ENCODE assay signal across 19 cellular contexts in the genomic region with DNA sequence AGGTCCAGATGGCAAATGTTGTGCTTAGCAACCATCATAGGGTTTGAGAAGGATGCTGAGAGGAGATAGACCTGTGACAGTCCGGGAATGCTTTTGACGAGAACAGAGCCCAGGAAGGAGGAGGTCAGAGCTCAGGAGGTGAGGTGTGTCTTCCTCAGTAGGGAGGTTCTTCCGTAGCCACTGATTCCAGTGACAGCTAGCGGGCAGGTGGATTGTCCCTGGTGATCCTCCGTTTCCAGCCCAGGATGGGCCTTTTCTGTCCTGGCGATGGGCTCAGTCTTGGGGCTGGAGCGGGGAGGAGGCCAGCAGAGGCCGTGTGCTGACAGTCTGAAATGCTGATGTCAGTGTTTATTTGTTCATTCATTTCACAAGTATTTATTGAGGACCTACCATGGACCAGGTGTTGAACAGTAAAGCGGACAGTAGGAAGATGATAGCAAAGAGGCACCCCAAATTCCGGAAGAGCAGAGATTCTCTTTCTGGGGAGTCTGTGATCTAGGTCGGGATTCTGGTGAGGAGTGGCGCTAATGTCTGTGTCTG. TPM values are rescaled to one million over a fixed set of nuclear protein-coding genes. Genes with fewer than 3 reads are reported as not detected.
DNase-seq lines count a peak whose midpoint lies in the region; ATAC-seq and TF ChIP-seq lines count a peak whose summit lies in the region.
"Had no signal": no experiment of that assay in that cellular context is flagged by ENCODE, and none has a peak within 500 bp of the region (broad histone marks: within the 10 kb centered on the region; RNA-seq: fewer than 3 reads in every experiment).

No MANE protein-coding gene starts in this region.

- H3K27ac ChIP-seq in IMR-90 (ENCODE audit: insufficient read depth, low read length) = no peak overlapping the region
- H3K27ac ChIP-seq: HL-60 had no signal

- no peaks in the 10 kb centered on the region; the same call in 1 of the 2 replicates for H4K20me1 ChIP-seq in IMR-90 (ENCODE audit: insufficient read depth, low read length)

- no peak overlapping the region for H2BK120ac ChIP-seq in IMR-90 (ENCODE audit: low read depth, low read length)

- no peak overlapping the region for H4K91ac ChIP-seq in IMR-90 (ENCODE audit: insufficient read depth, low read depth, low read length)

- WGBS in IMR-90 (ENCODE audit: extremely low coverage in 2 of 2, insufficient read length in 1 of 2), 2 experiments = 94% methylated on average over 5 of the region's 12 CpGs; no CpG with 5 or more reads in 1 of the 2 experiments

- no peaks in the 10 kb centered on the region for H3K9me3 ChIP-seq in IMR-90 (ENCODE audit: control insufficient read depth, insufficient read depth, low read length)
- H3K9me3 ChIP-seq: BE2C, Caco-2 had no signal

- H3K9me1 ChIP-seq in IMR-90 (ENCODE audit: insufficient read depth, low read length) = peaks cover under 1% of the 10 kb centered on the region; the same call in 1 of the 2 replicates

- in situ Hi-C loops in IMR-90 (cut with MboI; ENCODE audit: low sequenced_read_pairs) = no loop called here

- peaks cover 13% of the 10 kb centered on the region; the same call in 1 of the 2 replicates for H3K36me3 ChIP-seq in IMR-90 (ENCODE audit: control insufficient read depth, insufficient read depth, low read length)
- H3K36me3 ChIP-seq: BE2C had no signal

- H2BK20ac ChIP-seq in IMR-90 (ENCODE audit: low read depth, low read length) = no peak overlapping the region

- TF ChIP-seq CTCF in IMR-90 (conservative IDR thresholded peaks at IDR 0.05; ENCODE audit: low read depth, low read length) = no peak

- CTCF ChIA-PET in IMR-90 (lab: Yijun Ruan, JAX) = no interaction called here

- H3K4me3 ChIP-seq in IMR-90 (ENCODE audit: insufficient read depth, low read depth, low read length) = no peak overlapping the region
- H3K4me3 ChIP-seq: GM23338 had no signal

- no peaks in the 10 kb centered on the region for H3K27me3 ChIP-seq in IMR-90 (ENCODE audit: control insufficient read depth, insufficient read depth, low read length)
- H3K27me3 ChIP-seq: BE2C had no signal

- H3K4me1 Mint-ChIP-seq in stimulated activated naive CD8-positive, alpha-beta T cell treated with anti-CD3 and anti-CD28 coated beads, Interleukin-15, amount 100 ng/mL, for 72 hours = peaks cover 19% of the 10 kb centered on the region

- BruUV-seq in IMR-90 (replicated peaks; lab: Mats Ljungman, UMichigan) = no TSS peak

- H3K4me2 ChIP-seq in IMR-90 (ENCODE audit: low read depth, low read length) = no peak overlapping the region
- H3K4me2 ChIP-seq: GM23338 had no signal

- H3K79me1 ChIP-seq in IMR-90 (ENCODE audit: low read depth in 1 of 2, low read length in 2 of 2) = peaks cover 0 to 9% of the 10 kb centered on the region in 2 experiments; a peak in 1 of 4 replicates

- no peak overlapping the region; the same call in 1 of the 2 replicates for H3K23ac ChIP-seq in IMR-90 (ENCODE audit: low read depth, low read length)

- no peaks in the 10 kb centered on the region for H3K4me1 ChIP-seq in IMR-90 (ENCODE audit: control insufficient read depth, insufficient read depth, low read length)
- H3K4me1 ChIP-seq: BE2C had no signal

- no peak overlapping the region for H3K9ac ChIP-seq in IMR-90 (ENCODE audit: low read depth, low read length)

- H3K4ac ChIP-seq in IMR-90 (ENCODE audit: low read depth, low read length) = no peak overlapping the region

- H3K27me3 Mint-ChIP-seq in stimulated activated naive CD8-positive, alpha-beta T cell treated with anti-CD3 and anti-CD28 coated beads, Interleukin-15, amount 100 ng/mL, for 72 hours = no peaks in the 10 kb centered on the region
- H3K27me3 Mint-ChIP-seq: CD4-positive, alpha-beta T cell had no signal

- ATAC-seq in stimulated activated naive CD8-positive, alpha-beta T cell treated with anti-CD3 and anti-CD28 coated beads, Interleukin-15, Interleukin-2, amounts not matched to agents 100 U/mL and 50 U/mL, for 24 hours = peak; percentile 16
- no peak for ATAC-seq in stimulated activated naive CD8-positive, alpha-beta T cell treated with anti-CD3 and anti-CD28 coated beads, Interleukin-15, amount 100 ng/mL, for 72 hours
- ATAC-seq in IMR-90 (ENCODE audit: low read depth) = no peak; the same call in 1 of the 2 replicates
- no peak for ATAC-seq in esophagus mucosa
- ATAC-seq: GM23338, HCT116 had no signal

- TF ChIP-seq POLR2A in IMR-90 (IDR thresholded peaks at IDR 0.05; ENCODE audit: low read depth, low read length) = no peak

- intact Hi-C loops in IMR-90 (cut with micrococcal nuclease) = no loop called here

- dilution Hi-C loops in IMR-90 (cut with HindIII; ENCODE audit: low sequenced_read_pairs, unreplicated experiment) = no loop called here

- no peak overlapping the region for H3K14ac ChIP-seq in IMR-90 (replicated peaks; ENCODE audit: low read depth, low read length)

- no peak overlapping the region for H4K8ac ChIP-seq in IMR-90 (ENCODE audit: low read depth in 2 of 2, low read length in 2 of 2)

- H3K18ac ChIP-seq in IMR-90 (ENCODE audit: low read depth, low read length) = no peak overlapping the region

- peak overlapping the region; percentile 55 for H2AK9ac ChIP-seq in IMR-90 (replicated peaks; ENCODE audit: low read depth, low read length, poor library complexity)

- no peak overlapping the region for H2AK5ac ChIP-seq in IMR-90 (ENCODE audit: low read depth, low read length)

- no peak overlapping the region for H3K27ac Mint-ChIP-seq in stimulated activated naive CD8-positive, alpha-beta T cell treated with anti-CD3 and anti-CD28 coated beads, Interleukin-15, amount 100 ng/mL, for 72 hours
- H3K27ac Mint-ChIP-seq: CD4-positive, alpha-beta T cell; GM23338; HFFc6 had no signal

- DNase-seq in stimulated activated naive CD8-positive, alpha-beta T cell treated with anti-CD3 and anti-CD28 coated beads, Interleukin-15, Interleukin-2, amounts not matched to agents 100 U/mL and 50 U/mL, for 24 hours = no peak
- DNase-seq in stimulated activated naive CD8-positive, alpha-beta T cell treated with anti-CD3 and anti-CD28 coated beads, Interleukin-15, amount 100 ng/mL, for 72 hours = no peak
- no peak for DNase-seq in IMR-90
- peak; percentile 60 for DNase-seq in cerebellar cortex (ENCODE audit: low spot score)
- DNase-seq in cortex of kidney (lab: John Stamatoyannopoulos, UW) = no peak
- no peak for DNase-seq in activated effector memory CD4-positive, alpha-beta T cell treated with Interleukin-2 at 50 U/mL for 16 hours
- DNase-seq: ACHN; BE2C; Caco-2; CD4-positive, alpha-beta T cell; GDM1; HFFc6 had no signal

- POLR2A ChIA-PET in IMR-90 (lab: Charles Lee; ENCODE audit: unreplicated experiment) = no interaction called here

- H2BK5ac ChIP-seq in IMR-90 (ENCODE audit: low read depth, low read length, poor library complexity, severe bottlenecking) = no peak overlapping the region

- no peak overlapping the region for H4K5ac ChIP-seq in IMR-90 (ENCODE audit: low read depth, low read length)

- H3K9me3 Mint-ChIP-seq in stimulated activated naive CD8-positive, alpha-beta T cell treated with anti-CD3 and anti-CD28 coated beads, Interleukin-15, amount 100 ng/mL, for 72 hours = no peaks in the 10 kb centered on the region
- H3K9me3 Mint-ChIP-seq: CD4-positive, alpha-beta T cell; GM23338; HFFc6; IgD-negative memory B cell had no signal

- H3K4me3 Mint-ChIP-seq in stimulated activated naive CD8-positive, alpha-beta T cell treated with anti-CD3 and anti-CD28 coated beads, Interleukin-15, amount 100 ng/mL, for 72 hours = no peak overlapping the region
- H3K4me3 Mint-ChIP-seq: CD4-positive, alpha-beta T cell; GM23338; HFFc6; IgD-negative memory B cell had no signal

- H3K56ac ChIP-seq in IMR-90 (ENCODE audit: extremely low read depth, insufficient read depth, low read length) = no peak overlapping the region

- H2AFZ ChIP-seq in IMR-90 (replicated peaks; ENCODE audit: low read length, poor library complexity) = no peak overlapping the region
- H2AFZ ChIP-seq: GM23338 had no signal

- no peak for TF ChIP-seq RAD21 in IMR-90 (IDR thresholded peaks at IDR 0.05; ENCODE audit: low read length)

- H2BK15ac ChIP-seq in IMR-90 (ENCODE audit: low read depth, low read length) = no peak overlapping the region

TF ChIP-seq in IMR-90, 13 proteins besides CTCF, POLR2A, EP300 and RAD21:
- peak; percentile 32; the same call in 1 of the 2 replicates for TF ChIP-seq MAFK (IDR thresholded peaks at IDR 0.05; ENCODE audit: low read depth, low read length)
- TF ChIP-seq, protein P1, sequence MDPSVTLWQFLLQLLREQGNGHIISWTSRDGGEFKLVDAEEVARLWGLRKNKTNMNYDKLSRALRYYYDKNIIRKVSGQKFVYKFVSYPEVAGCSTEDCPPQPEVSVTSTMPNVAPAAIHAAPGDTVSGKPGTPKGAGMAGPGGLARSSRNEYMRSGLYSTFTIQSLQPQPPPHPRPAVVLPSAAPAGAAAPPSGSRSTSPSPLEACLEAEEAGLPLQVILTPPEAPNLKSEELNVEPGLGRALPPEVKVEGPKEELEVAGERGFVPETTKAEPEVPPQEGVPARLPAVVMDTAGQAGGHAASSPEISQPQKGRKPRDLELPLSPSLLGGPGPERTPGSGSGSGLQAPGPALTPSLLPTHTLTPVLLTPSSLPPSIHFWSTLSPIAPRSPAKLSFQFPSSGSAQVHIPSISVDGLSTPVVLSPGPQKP (IDR thresholded peaks at IDR 0.05; ENCODE audit: borderline replicate concordance, low read depth, low read length) = no peak

RNA-seq across cellular contexts. Expression of a gene that starts 38.8 kb away (rescaled TPM):
- total RNA-seq in IMR-90 (2012; rRNA removed) (9.5 and 10.3 TPM in 2 replicates), esophagus mucosa (8.1 TPM)
- 9.5 and 11.4 TPM in 2 replicates for polyA plus RNA-seq in IMR-90 (2012; rRNA removed)
- polyA plus RNA-seq in IMR-90 (2012; cell fraction: cytosol; rRNA removed) = 5.7 and 7.2 TPM in 2 replicates
- polyA plus RNA-seq in IMR-90 (2012; cell fraction: nucleus; rRNA removed; ENCODE audit: low replicate concordance) = 10.8 and 15.5 TPM in 2 replicates

RNA-seq across cellular contexts. Expression of a gene that starts 45.9 kb away (rescaled TPM):
- total RNA-seq in IMR-90 (2012; rRNA removed) (0.18 TPM in 1 of 2 replicates, not detected in the other), esophagus mucosa (not detected)
- polyA plus RNA-seq in IMR-90 (2012; rRNA removed) = 0.16 and 0.24 TPM in 2 replicates
- polyA plus RNA-seq in IMR-90 (2012; cell fraction: cytosol; rRNA removed) = not detected in 2 replicates
- polyA plus RNA-seq in IMR-90 (2012; cell fraction: nucleus; rRNA removed; ENCODE audit: low replicate concordance) = 2.0 and 3.7 TPM in 2 replicates
- total RNA-seq: A172; Caco-2; CD4-positive, alpha-beta T cell; GM23338; HFFc6; HT1080 had no signal
- polyA plus RNA-seq: GM23338, IgD-negative memory B cell had no signal

RNA-seq across cellular contexts. Expression of a gene that starts 55.1 kb away (rescaled TPM):
- total RNA-seq in IMR-90 (2012; rRNA removed) = 80.1 and 81.1 TPM in 2 replicates
- polyA plus RNA-seq in IMR-90 (2012; rRNA removed) = 97.1 and 104 TPM in 2 replicates
- polyA plus RNA-seq in IMR-90 (2012; cell fraction: cytosol; rRNA removed) = 86.7 and 88.8 TPM in 2 replicates
- 63.2 and 114 TPM in 2 replicates for polyA plus RNA-seq in IMR-90 (2012; cell fraction: nucleus; rRNA removed; ENCODE audit: low replicate concordance)
- total RNA-seq in esophagus mucosa = 17.1 TPM
